Comparison of ENCODE assay signal across 8 cellular contexts in the genomic region with DNA sequence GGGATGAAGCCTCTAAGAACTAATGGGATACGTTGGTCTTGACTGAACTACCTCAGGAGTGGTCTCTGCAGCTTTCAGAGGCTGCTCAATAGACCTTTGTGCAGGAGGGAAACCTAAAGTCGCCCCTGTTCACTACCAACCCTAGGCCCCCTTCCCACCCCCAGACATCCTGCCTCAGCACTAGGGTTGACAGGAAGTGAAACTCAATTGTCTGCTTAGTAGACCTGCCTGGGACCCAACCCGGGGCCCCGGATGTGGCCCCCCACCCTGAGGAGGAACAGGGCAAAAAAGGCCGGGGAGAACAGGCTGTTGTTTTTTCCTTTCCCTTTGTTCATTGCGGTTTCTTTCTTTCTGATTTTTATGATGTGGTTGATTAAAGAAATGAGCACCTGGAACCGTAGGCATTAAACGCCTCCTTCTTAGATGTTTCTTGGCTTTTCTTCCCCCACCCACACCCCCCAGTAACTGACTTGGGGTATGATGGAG. TPM values are rescaled to one million over a fixed set of nuclear protein-coding genes. Genes with fewer than 3 reads are reported as not detected.
A peak's percentile ranks its signal among the peaks of the same experiment; 100 is the strongest.
DNase-seq lines count a peak whose midpoint lies in the region; ATAC-seq lines count a peak whose summit lies in the region.

No MANE protein-coding gene starts in this region.

- peak; percentile 31 for DNase-seq in left cardiac atrium
- DNase-seq in cardiac septum (ENCODE audit: low spot score), result no peak
- peak; percentile 24 for DNase-seq in KBM-7
- peak; percentile 81 for DNase-seq in activated CD8-positive, alpha-beta memory T cell treated with anti-CD3 and anti-CD28 coated beads, Interleukin-2, amount 50 U/mL, for 4 hours
- peak; percentile 47 to 66 for DNase-seq in left colon
- DNase-seq in stimulated activated CD8-positive, alpha-beta memory T cell treated with anti-CD3 and anti-CD28 coated beads, Interleukin-4, amount 100 ng/mL, for 24 hours (ENCODE audit: low read depth), result peak; percentile 70
- no peak for DNase-seq in LoVo (ENCODE audit: low spot score)

- intact Hi-C loops in left cardiac atrium (cut with DNase I), result loop anchor here in 1 of 2 donors (5.0 kb wide), 1 partner anchor 97 kb away; no protein-coding TSS in a partner anchor
- intact Hi-C loops in cardiac septum (cut with DNase I), result loop anchor here (5.0 kb wide), 3 partner anchors 43 to 192 kb away; partner anchors contain the start of genes ORMDL2, RAB5B and SARNP
- intact Hi-C loops in left colon (cut with DNase I, micrococcal nuclease), result loop anchor here in 1 of 2 donors (10.0 kb wide), 1 partner anchor 105 kb away; the partner anchor contains the start of gene DNAJC14

- in situ Hi-C loops in KBM-7 (cut with MboI; ENCODE audit: low pct_unique_long_range_greater_than_20kb, low sequenced_read_pairs), result no loop called here

- no peak for ATAC-seq in left cardiac atrium
- no peak for ATAC-seq in left colon
- no peak for ATAC-seq in HG02571 (IDR thresholded peaks at IDR 0.05; ENCODE audit: unreplicated experiment)

RNA-seq across cellular contexts. Expression of gene DGKA, which starts 1.6 kb away (rescaled TPM):
- 10 to 100 TPM; 17.3 to 19.8 TPM for total RNA-seq in left cardiac atrium
- total RNA-seq in cardiac septum, result 9.7 TPM
- 100 to 1,000 TPM; 108 to 114 TPM for total RNA-seq in left colon

RNA-seq across cellular contexts. Expression of gene PYM1, which starts 1.7 kb away (rescaled TPM):
- total RNA-seq in left cardiac atrium (10 to 100 TPM; 16.0 to 21.2 TPM), cardiac septum (13.5 TPM), left colon (10 to 100 TPM; 41.7 to 45.0 TPM)

RNA-seq across cellular contexts. Expression of gene PMEL, which starts 36.5 kb away (rescaled TPM):
- under 1 TPM; 0.65 to 0.81 TPM for total RNA-seq in left cardiac atrium
- 0.75 TPM for total RNA-seq in cardiac septum
- 1 to 10 TPM; 2.0 to 5.0 TPM for total RNA-seq in left colon

RNA-seq across cellular contexts. Expression of gene CDK2, which starts 37.3 kb away (rescaled TPM):
- total RNA-seq in left cardiac atrium, result 10 to 100 TPM; 14.1 to 18.2 TPM
- total RNA-seq in cardiac septum, result 9.1 TPM
- total RNA-seq in left colon, result 10 to 100 TPM; 10.4 to 19.7 TPM

RNA-seq across cellular contexts. Expression of gene RAB5B, which starts 44.5 kb away (rescaled TPM):
- total RNA-seq in left cardiac atrium, result 100 to 1,000 TPM; 105 to 114 TPM
- 108 TPM for total RNA-seq in cardiac septum
- 100 to 1,000 TPM; 149 to 169 TPM for total RNA-seq in left colon

Comparison
In these comparisons a context has a peak if more than half of its experiments do, and no peak if none do; other contexts are left out.
1. DNase-seq: peak in left cardiac atrium (single experiment), KBM-7 (single experiment), activated CD8-positive, alpha-beta memory T cell treated with anti-CD3 and anti-CD28 coated beads, Interleukin-2, amount 50 U/mL, for 4 hours (single experiment), left colon (2 of 2) and stimulated activated CD8-positive, alpha-beta memory T cell treated with anti-CD3 and anti-CD28 coated beads, Interleukin-4, amount 100 ng/mL, for 24 hours (single experiment); none in cardiac septum (single experiment) and LoVo (single experiment).
2. RNA of gene DGKA, which starts 1.6 kb away (total RNA-seq): 108 to 114 TPM in left colon; 17.3 to 19.8 TPM in left cardiac atrium and 9.7 TPM in cardiac septum (single experiment); every median in the first group is over 4 times any median in the second.